20 cellular contexts compared by ENCODE assay signal in the genomic region with DNA sequence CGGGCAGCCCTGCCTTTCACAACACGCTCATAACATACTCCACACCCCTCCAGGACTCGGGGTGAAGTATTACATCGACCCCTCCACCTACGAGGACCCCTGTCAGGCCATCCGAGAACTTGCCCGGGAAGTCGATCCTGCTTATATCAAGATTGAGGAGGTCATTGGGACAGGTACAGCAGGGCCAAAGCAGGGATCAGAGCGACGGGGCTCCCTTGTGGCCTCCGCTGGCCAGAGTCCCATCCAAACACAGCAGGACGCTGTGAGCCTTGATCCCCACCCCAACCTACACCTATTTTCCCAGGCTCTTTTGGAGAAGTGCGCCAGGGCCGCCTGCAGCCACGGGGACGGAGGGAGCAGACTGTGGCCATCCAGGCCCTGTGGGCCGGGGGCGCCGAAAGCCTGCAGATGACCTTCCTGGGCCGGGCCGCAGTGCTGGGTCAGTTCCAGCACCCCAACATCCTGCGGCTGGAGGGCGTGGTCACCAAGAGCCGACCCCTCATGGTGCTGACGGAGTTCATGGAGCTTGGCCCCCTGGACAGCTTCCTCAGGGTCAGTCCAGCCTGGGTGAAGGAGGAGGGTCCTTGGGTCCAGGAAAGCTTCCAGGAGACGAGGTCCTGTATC. TPM values are rescaled to one million over a fixed set of nuclear protein-coding genes. Genes with fewer than 3 reads are reported as not detected.
"Had no signal": no experiment of that assay in that cellular context is flagged by ENCODE, and none has a peak within 500 bp of the region (broad histone marks: within the 10 kb centered on the region; RNA-seq: fewer than 3 reads in every experiment).

No MANE protein-coding gene starts in this region.

- H3K4me2 ChIP-seq: SK-N-SH had no signal

- H3K9me2 ChIP-seq: SK-N-SH had no signal

- H3K9ac ChIP-seq: SK-N-SH had no signal

- H3K27ac ChIP-seq: adrenal gland, cardiac muscle cell, left lung, pancreas, sigmoid colon, upper lobe of right lung had no signal

- H3K4me1 ChIP-seq: adrenal gland, left lung, pancreas, sigmoid colon, upper lobe of right lung had no signal

- H3K4me3 ChIP-seq: adrenal gland, cardiac muscle cell, left lung, mucosa of descending colon, pancreas, sigmoid colon, upper lobe of right lung had no signal

- DNase-seq: activated CD4-positive, alpha-beta T cell treated with anti-CD3 and anti-CD28 coated beads for 4 hours; activated gamma-delta T cell treated with Interleukin-2 at 50 U/mL for 16 hours; activated T-cell treated with anti-CD3 and anti-CD28 coated beads for 4 hours; erythroblast; left lung; mammary epithelial cell; mucosa of descending colon; pancreas; sigmoid colon; SK-N-SH; stimulated activated CD4-positive, alpha-beta T cell treated with anti-CD3 and anti-CD28 coated beads, Interleukin-4, amount 100 ng/mL, for 24 hours; upper lobe of right lung had no signal

- H3K9me3 ChIP-seq: adrenal gland, left lung, mucosa of descending colon, pancreas, sigmoid colon, SK-N-SH, upper lobe of right lung had no signal

- ATAC-seq: activated naive CD4-positive, alpha-beta T cell treated with anti-CD3 and anti-CD28 coated beads, Interleukin-2, amount 50 U/mL, for 72 hours; left lung; mucosa of descending colon; naive thymus-derived CD4-positive, alpha-beta T cell; pancreas; stimulated activated memory B cell treated with anti-CD40 and anti-IgM and Interleukin-4, amounts not matched to agents 10 μg/mL and 1 μg/mL and 100 μg/mL, for 72 hours; upper lobe of right lung; WTC11 had no signal

- H3K27me3 ChIP-seq: adrenal gland, cardiac muscle cell, pancreas, sigmoid colon, upper lobe of right lung had no signal

- H3K36me3 ChIP-seq: adrenal gland, cardiac muscle cell, left lung, pancreas, sigmoid colon, upper lobe of right lung had no signal

RNA-seq across cellular contexts. Expression of a gene that starts 17.2 kb away (rescaled TPM):
- total RNA-seq: activated T-helper 1 cell treated with anti-CD3 and anti-CD28 coated beads, Interleukin-12 subunit alpha, Interleukin-12 subunit beta, Interleukin-2, Interleukin-4 antibody, amounts not matched to agents 30 ng/mL and 10 ng/mL and 1 ng/mL, durations not matched to agents 14 hours and 24 hours and 36 hours; pulmonary artery endothelial cell; sigmoid colon had no signal
- polyA plus RNA-seq: cardiac muscle cell; naive thymus-derived CD4-positive, alpha-beta T cell; SK-N-SH had no signal
